In genomic region chr18:55988537-55988936, GRCh38 we compare ENCODE assay signal across 14 cellular contexts.
DNase-seq lines count a peak whose midpoint lies in the region; ATAC-seq and TF ChIP-seq lines count a peak whose summit lies in the region.
"Had no signal": no experiment of that assay in that cellular context is flagged by ENCODE, and none has a peak within 500 bp of the region (broad histone marks: within the 10 kb centered on the region; RNA-seq: fewer than 3 reads in every experiment).

No MANE protein-coding gene starts in this region.

- POLR2A ChIA-PET in activated B cell treated with CpG ODN at 0.5 μM for 24 hours (lab: Charles Lee), result no interaction called here
- POLR2A ChIA-PET in CD4-positive, alpha-beta T cell (lab: Charles Lee), result no interaction called here

- ATAC-seq in activated B cell treated with CpG ODN at 0.5 μM for 24 hours (ENCODE audit: low read depth), result peak; percentile 31
- ATAC-seq in left cardiac atrium, result peak; percentile 64 to 73
- peak; percentile 73 for ATAC-seq in sciatic nerve
- no peak for ATAC-seq in GM21717 (IDR thresholded peaks at IDR 0.05; ENCODE audit: unreplicated experiment)
- no peak for ATAC-seq in activated T-helper 17 cell treated with anti-CD3 and anti-CD28 coated beads, Interleukin-2, amount 50 U/mL, for 72 hours (replicated peaks)
- ATAC-seq in CD4-positive, alpha-beta T cell (ENCODE audit: poor library complexity), result no peak
- ATAC-seq: effector memory CD8-positive, alpha-beta T cell; naive thymus-derived CD8-positive, alpha-beta T cell had no signal

- intact Hi-C loops in activated B cell treated with CpG ODN at 0.5 μM for 24 hours (cut with micrococcal nuclease), result no loop called here
- intact Hi-C loops in left cardiac atrium (cut with DNase I), result no loop called here
- intact Hi-C loops in sciatic nerve (cut with DNase I), result loop anchor here (5.0 kb wide), 1 partner anchor 1466 kb away; no protein-coding TSS in a partner anchor
- intact Hi-C loops in CD4-positive, alpha-beta T cell (cut with DNase I, micrococcal nuclease), result no loop called here
- intact Hi-C loops in testis (cut with DNase I; ENCODE audit: low total_unique reads), result no loop called here

- no peak overlapping the region for H3K27ac Mint-ChIP-seq in activated B cell treated with CpG ODN at 0.5 μM for 24 hours
- H3K27ac Mint-ChIP-seq in activated T-helper 17 cell treated with anti-CD3 and anti-CD28 coated beads, Interleukin-2, amount 50 U/mL, for 72 hours, result no peak overlapping the region
- no peak overlapping the region for H3K27ac Mint-ChIP-seq in CD4-positive, alpha-beta T cell
- H3K27ac Mint-ChIP-seq: CD14-positive monocyte; effector memory CD8-positive, alpha-beta T cell; naive thymus-derived CD8-positive, alpha-beta T cell had no signal

- no peaks in the 10 kb centered on the region for H3K27me3 Mint-ChIP-seq in activated B cell treated with CpG ODN at 0.5 μM for 24 hours
- H3K27me3 Mint-ChIP-seq in activated T-helper 17 cell treated with anti-CD3 and anti-CD28 coated beads, Interleukin-2, amount 50 U/mL, for 72 hours, result no peaks in the 10 kb centered on the region
- no peaks in the 10 kb centered on the region for H3K27me3 Mint-ChIP-seq in CD4-positive, alpha-beta T cell
- H3K27me3 Mint-ChIP-seq: effector memory CD8-positive, alpha-beta T cell; naive thymus-derived CD8-positive, alpha-beta T cell had no signal

- peak; percentile 81 for DNase-seq in H4 (ENCODE audit: low spot score)
- DNase-seq in activated B cell treated with CpG ODN at 0.5 μM for 24 hours, result no peak
- DNase-seq in left cardiac atrium, result no peak
- no peak for DNase-seq in sciatic nerve (ENCODE audit: low spot score)
- DNase-seq in CD4-positive, alpha-beta T cell, result no peak
- DNase-seq in testis, result no peak
- DNase-seq: effector memory CD8-positive, alpha-beta T cell; naive thymus-derived CD8-positive, alpha-beta T cell had no signal

- CTCF ChIA-PET in activated B cell treated with CpG ODN at 0.5 μM for 24 hours (lab: Charles Lee), result no interaction called here
- CTCF ChIA-PET in CD4-positive, alpha-beta T cell (lab: Charles Lee), result no interaction called here

- peaks cover 6% of the 10 kb centered on the region for H3K9me3 Mint-ChIP-seq in activated B cell treated with CpG ODN at 0.5 μM for 24 hours
- H3K9me3 Mint-ChIP-seq in activated T-helper 17 cell treated with anti-CD3 and anti-CD28 coated beads, Interleukin-2, amount 50 U/mL, for 72 hours, result peaks cover 4% of the 10 kb centered on the region
- peaks cover 15% of the 10 kb centered on the region for H3K9me3 Mint-ChIP-seq in CD4-positive, alpha-beta T cell

- H3K4me1 Mint-ChIP-seq in activated B cell treated with CpG ODN at 0.5 μM for 24 hours, result no peaks in the 10 kb centered on the region
- H3K4me1 Mint-ChIP-seq in activated T-helper 17 cell treated with anti-CD3 and anti-CD28 coated beads, Interleukin-2, amount 50 U/mL, for 72 hours, result no peaks in the 10 kb centered on the region
- H3K4me1 Mint-ChIP-seq in CD4-positive, alpha-beta T cell (ENCODE audit: low read depth), result no peaks in the 10 kb centered on the region
- H3K4me1 Mint-ChIP-seq: naive thymus-derived CD8-positive, alpha-beta T cell had no signal

- H3K9me3 ChIP-seq in CD4-positive, alpha-beta T cell (ENCODE audit: control insufficient read depth, low read length), result no peaks in the 10 kb centered on the region
- no peaks in the 10 kb centered on the region for H3K9me3 ChIP-seq in testis
- H3K9me3 ChIP-seq: adrenal gland had no signal

- H3K27ac ChIP-seq in CD4-positive, alpha-beta T cell (ENCODE audit: low read depth, low read length), result no peak overlapping the region
- H3K27ac ChIP-seq in testis, result no peak overlapping the region
- H3K27ac ChIP-seq: HL-60, SK-N-MC had no signal

- 66 to 70% methylated on average over 2 of the region's 2 CpGs for WGBS in testis, 2 donors

- TF ChIP-seq CTCF in activated B cell treated with CpG ODN at 0.5 μM for 24 hours (IDR thresholded peaks at IDR 0.05) (no peak), testis (IDR thresholded peaks at IDR 0.05) (no peak)
- TF ChIP-seq CTCF in CD4-positive, alpha-beta T cell (IDR thresholded peaks at IDR 0.05), result no peak

- no peak overlapping the region for H3K4me3 Mint-ChIP-seq in activated B cell treated with CpG ODN at 0.5 μM for 24 hours
- H3K4me3 Mint-ChIP-seq in activated T-helper 17 cell treated with anti-CD3 and anti-CD28 coated beads, Interleukin-2, amount 50 U/mL, for 72 hours, result no peak overlapping the region
- H3K4me3 Mint-ChIP-seq in CD4-positive, alpha-beta T cell, result no peak overlapping the region
- H3K4me3 Mint-ChIP-seq: CD14-positive monocyte; effector memory CD8-positive, alpha-beta T cell; naive thymus-derived CD8-positive, alpha-beta T cell had no signal

- H3K36me3 ChIP-seq in testis (ENCODE audit: low read depth, missing control alignments), result no peaks in the 10 kb centered on the region
- H3K36me3 ChIP-seq: adrenal gland had no signal

- no peaks in the 10 kb centered on the region for H3K4me1 ChIP-seq in testis
- H3K4me1 ChIP-seq: adrenal gland had no signal

- no peak for TF ChIP-seq POLR2A in testis (IDR thresholded peaks at IDR 0.05)

- no peaks in the 10 kb centered on the region for H3K27me3 ChIP-seq in CD4-positive, alpha-beta T cell (ENCODE audit: control insufficient read depth, insufficient read depth, low read length)
- H3K27me3 ChIP-seq in testis, result no peaks in the 10 kb centered on the region
- H3K27me3 ChIP-seq: adrenal gland had no signal

- H3K36me3 Mint-ChIP-seq in activated B cell treated with CpG ODN at 0.5 μM for 24 hours (ENCODE audit: low read depth), result no peaks in the 10 kb centered on the region
- H3K36me3 Mint-ChIP-seq in activated T-helper 17 cell treated with anti-CD3 and anti-CD28 coated beads, Interleukin-2, amount 50 U/mL, for 72 hours (ENCODE audit: low read depth), result no peaks in the 10 kb centered on the region
- no peaks in the 10 kb centered on the region for H3K36me3 Mint-ChIP-seq in CD4-positive, alpha-beta T cell (ENCODE audit: low read depth)
- H3K36me3 Mint-ChIP-seq: CD14-positive monocyte; naive thymus-derived CD8-positive, alpha-beta T cell had no signal

- no peak overlapping the region for H3K4me3 ChIP-seq in testis
- H3K4me3 ChIP-seq: adrenal gland, SK-N-MC had no signal

Comparison
In these comparisons a context has a peak if more than half of its experiments do, and no peak if none do; other contexts are left out.
1. ATAC-seq: peak in activated B cell treated with CpG ODN at 0.5 μM for 24 hours (single experiment), left cardiac atrium (2 of 2) and sciatic nerve (single experiment); none in GM21717 (single experiment), activated T-helper 17 cell treated with anti-CD3 and anti-CD28 coated beads, Interleukin-2, amount 50 U/mL, for 72 hours (single experiment) and CD4-positive, alpha-beta T cell (single experiment).